20 cellular contexts compared by ENCODE assay signal in genomic region chr13:21742041-21742440, GRCh38.
DNase-seq lines count a peak whose midpoint lies in the region; ATAC-seq, FAIRE-seq and TF ChIP-seq lines count a peak whose summit lies in the region.
"Had no signal": no experiment of that assay in that cellular context is flagged by ENCODE, and none has a peak within 500 bp of the region (broad histone marks: within the 10 kb centered on the region; RNA-seq: fewer than 3 reads in every experiment).

No MANE protein-coding gene starts in this region.

- 8 to 39% (median 26%) methylated on average over 7 of the region's 7 CpGs for WGBS in small intestine, 3 donors

- ATAC-seq in left colon: peak; percentile 97
- ATAC-seq in left lobe of liver: no peak

- no peaks in the 10 kb centered on the region for H3K9me3 ChIP-seq in small intestine (ENCODE audit: control insufficient read depth, low read depth)
- H3K9me3 ChIP-seq: BE2C, HAP-1 had no signal

- H3K27ac ChIP-seq in small intestine (ENCODE audit: low read depth in 1 of 2, low read length in 1 of 2) (no peak overlapping the region), coronary artery (no peak overlapping the region)

- intact Hi-C loops in left colon (cut with DNase I, micrococcal nuclease): no loop called here

- FAIRE-seq in small intestine (lab: Jason Lieb, UNC): no peak
- FAIRE-seq: A204.1, D721Med, GM12892, GM18507, H1 had no signal

- no peak overlapping the region for H3K4me3 ChIP-seq in small intestine (ENCODE audit: low read depth in 1 of 2, low read length in 2 of 2)
- no peak overlapping the region for H3K4me3 ChIP-seq in coronary artery
- H3K4me3 ChIP-seq: HAP-1 had no signal

- H3K27me3 ChIP-seq in small intestine (ENCODE audit: control insufficient read depth in 2 of 2, insufficient read depth in 2 of 2, low read length in 2 of 2): no peaks in the 10 kb centered on the region
- H3K27me3 ChIP-seq: BE2C had no signal

- no peaks in the 10 kb centered on the region for H3K36me3 ChIP-seq in small intestine (ENCODE audit: control insufficient read depth in 2 of 2, insufficient read depth in 2 of 2, low read length in 2 of 2)
- H3K36me3 ChIP-seq: BE2C, HAP-1 had no signal

- TF ChIP-seq CTCF in coronary artery (IDR thresholded peaks at IDR 0.05): no peak

- peak; percentile 37 for DNase-seq in LoVo (ENCODE audit: low spot score)
- peak; percentile 42 to 55 for DNase-seq in left colon
- DNase-seq in small intestine: peak; percentile 89
- DNase-seq in left lobe of liver (ENCODE audit: low spot score): no peak
- DNase-seq in NCI-H2081 treated with DMSO at 0.1 percent for 48 hours (lab: John Stamatoyannopoulos, UW): no peak
- DNase-seq in stimulated activated CD8-positive, alpha-beta memory T cell treated with anti-CD3 and anti-CD28 coated beads, Interleukin-4, amount 100 ng/mL, for 48 hours: no peak
- no peak for DNase-seq in coronary artery (ENCODE audit: low spot score)
- DNase-seq: ACHN; BE2C; C1 segment of cervical spinal cord; CD4-positive, CD25-positive, alpha-beta regulatory T cell; CD8-positive, alpha-beta memory T cell; COR-L47; GDM1 had no signal

- peaks cover 0 to 8% of the 10 kb centered on the region in 2 donors for H3K4me1 ChIP-seq in small intestine (ENCODE audit: control insufficient read depth in 2 of 2, insufficient read depth in 1 of 2, low read depth in 1 of 2, low read length in 1 of 2)
- H3K4me1 ChIP-seq: BE2C, HAP-1 had no signal

Comparison
In these comparisons a context has a peak if more than half of its experiments do, and no peak if none do; other contexts are left out.
1. DNase-seq: peak in LoVo (single experiment), left colon (2 of 2) and small intestine (single experiment); none in left lobe of liver (single experiment), NCI-H2081 treated with DMSO at 0.1 percent for 48 hours (single experiment), stimulated activated CD8-positive, alpha-beta memory T cell treated with anti-CD3 and anti-CD28 coated beads, Interleukin-4, amount 100 ng/mL, for 48 hours (single experiment) and coronary artery (single experiment).